In genomic region chr2:32425719-32426141, GRCh38 we compare ENCODE assay signal across 9 cellular contexts.
A peak's percentile ranks its signal among the peaks of the same experiment; 100 is the strongest.
DNase-seq lines count a peak whose midpoint lies in the region; ATAC-seq and TF ChIP-seq lines count a peak whose summit lies in the region.
"Had no signal": no experiment of that assay in that cellular context is flagged by ENCODE, and none has a peak within 500 bp of the region (broad histone marks: within the 10 kb centered on the region; RNA-seq: fewer than 3 reads in every experiment).

No MANE protein-coding gene starts in this region.

- H3K27ac Mint-ChIP-seq in activated naive CD8-positive, alpha-beta T cell treated with anti-CD3 and anti-CD28 coated beads, Interleukin-2, amount 50 U/mL, for 24 hours = peak overlapping the region; percentile 4

- no peak for TF ChIP-seq POLR2A in breast epithelium (IDR thresholded peaks at IDR 0.05)

- peaks cover 45% of the 10 kb centered on the region for H3K4me1 Mint-ChIP-seq in activated naive CD8-positive, alpha-beta T cell treated with anti-CD3 and anti-CD28 coated beads, Interleukin-2, amount 50 U/mL, for 24 hours

- H3K27me3 ChIP-seq in right atrium auricular region (no peaks in the 10 kb centered on the region), upper lobe of right lung (no peaks in the 10 kb centered on the region), breast epithelium (no peaks in the 10 kb centered on the region)

- H3K27ac ChIP-seq in right atrium auricular region (no peak overlapping the region), upper lobe of right lung (peak overlapping the region; percentile 6), breast epithelium (no peak overlapping the region)

- no peak for DNase-seq in left ventricle myocardium superior
- DNase-seq in right atrium auricular region (ENCODE audit: low spot score) = no peak
- no peak for DNase-seq in activated naive CD8-positive, alpha-beta T cell treated with anti-CD3 and anti-CD28 coated beads, Interleukin-2, amount 50 U/mL, for 24 hours
- no peak for DNase-seq in left colon
- no peak for DNase-seq in upper lobe of right lung
- no peak for DNase-seq in NCI-H187 treated with DMSO at 0.1 percent for 48 hours (lab: John Stamatoyannopoulos, UW)
- DNase-seq in breast epithelium (ENCODE audit: low spot score in 2 of 2) = no peak
- DNase-seq in activated CD4-positive, alpha-beta T cell treated with anti-CD3 and anti-CD28 coated beads for 48 hours = no peak
- DNase-seq: NCI-H1092 had no signal

- H3K36me3 ChIP-seq in right atrium auricular region = no peaks in the 10 kb centered on the region
- H3K36me3 ChIP-seq in upper lobe of right lung = peaks cover 3% of the 10 kb centered on the region
- H3K36me3 ChIP-seq in breast epithelium = no peaks in the 10 kb centered on the region

- H3K9me3 Mint-ChIP-seq in activated naive CD8-positive, alpha-beta T cell treated with anti-CD3 and anti-CD28 coated beads, Interleukin-2, amount 50 U/mL, for 24 hours = no peaks in the 10 kb centered on the region

- H3K36me3 Mint-ChIP-seq in activated naive CD8-positive, alpha-beta T cell treated with anti-CD3 and anti-CD28 coated beads, Interleukin-2, amount 50 U/mL, for 24 hours (ENCODE audit: low read depth) = peaks cover 41% of the 10 kb centered on the region

- intact Hi-C loops in left ventricle myocardium superior (cut with micrococcal nuclease) = no loop called here
- intact Hi-C loops in left colon (cut with DNase I, micrococcal nuclease) = no loop called here
- intact Hi-C loops in upper lobe of right lung (cut with DNase I) = no loop called here
- intact Hi-C loops in breast epithelium (cut with DNase I; ENCODE audit: low total_unique reads) = no loop called here

- H3K27me3 Mint-ChIP-seq in activated naive CD8-positive, alpha-beta T cell treated with anti-CD3 and anti-CD28 coated beads, Interleukin-2, amount 50 U/mL, for 24 hours = no peaks in the 10 kb centered on the region

- TF ChIP-seq CTCF in right atrium auricular region (IDR thresholded peaks at IDR 0.05) = no peak
- no peak for TF ChIP-seq CTCF in upper lobe of right lung (IDR thresholded peaks at IDR 0.05)
- TF ChIP-seq CTCF in breast epithelium (IDR thresholded peaks at IDR 0.05) = no peak

- no peak overlapping the region for H3K4me3 Mint-ChIP-seq in activated naive CD8-positive, alpha-beta T cell treated with anti-CD3 and anti-CD28 coated beads, Interleukin-2, amount 50 U/mL, for 24 hours

- H3K4me3 ChIP-seq in right atrium auricular region (no peak overlapping the region), upper lobe of right lung (no peak overlapping the region), breast epithelium (no peak overlapping the region)

- H3K9me3 ChIP-seq in right atrium auricular region = no peaks in the 10 kb centered on the region
- H3K9me3 ChIP-seq in upper lobe of right lung = no peaks in the 10 kb centered on the region
- H3K9me3 ChIP-seq in breast epithelium = no peaks in the 10 kb centered on the region

- ATAC-seq in left ventricle myocardium superior = peak; percentile 38
- no peak for ATAC-seq in activated naive CD8-positive, alpha-beta T cell treated with anti-CD3 and anti-CD28 coated beads, Interleukin-2, amount 50 U/mL, for 24 hours
- peak; percentile 18 for ATAC-seq in left colon
- no peak for ATAC-seq in upper lobe of right lung

- H3K4me1 ChIP-seq in right atrium auricular region (peaks cover 0 to 23% of the 10 kb centered on the region in 2 donors), upper lobe of right lung (peaks cover 24% of the 10 kb centered on the region), breast epithelium (no peaks in the 10 kb centered on the region)

Comparison
In these comparisons a context has a peak if more than half of its experiments do, and no peak if none do; other contexts are left out.
1. ATAC-seq: peak in left ventricle myocardium superior (single experiment) and left colon (single experiment); none in activated naive CD8-positive, alpha-beta T cell treated with anti-CD3 and anti-CD28 coated beads, Interleukin-2, amount 50 U/mL, for 24 hours (single experiment) and upper lobe of right lung (single experiment).